ENCODE assay signal across 8 cellular contexts in genomic region chr11:3421608-3422379, GRCh38. TPM values are rescaled to one million over a fixed set of nuclear protein-coding genes. Genes with fewer than 3 reads are reported as not detected.
DNase-seq lines count a peak whose midpoint lies in the region; ATAC-seq, FAIRE-seq and TF ChIP-seq lines count a peak whose summit lies in the region.
"Not testable (repeated sequence)": the region's sequence is repeated elsewhere in the genome, so short reads cannot be mapped to it uniquely, and the experiment has no call there.

No MANE protein-coding gene starts in this region.

- H3K79me2 ChIP-seq in parathyroid adenoma: not testable (repeated sequence)

- intact Hi-C loops in kidney (cut with DNase I): not testable (repeated sequence)

- peak; percentile 49 for DNase-seq in DMS53 (lab: John Stamatoyannopoulos, UW)
- DNase-seq in RKO (ENCODE audit: low spot score): peak; percentile 45
- peak in 1 of 2 donors; percentile 6 for DNase-seq in activated T-cell treated with anti-CD3 and anti-CD28 coated beads, Interleukin-2, amount 50 U/mL, for 72 hours
- peak; percentile 79 for DNase-seq in kidney
- DNase-seq in thoracic aorta (ENCODE audit: low spot score): not testable (repeated sequence)

- H3K4me3 Mint-ChIP-seq in activated T-cell treated with anti-CD3 and anti-CD28 coated beads, Interleukin-2, amount 50 U/mL, for 72 hours: peak overlapping the region; percentile 94 to 96

- not testable (repeated sequence) for H3K36me3 ChIP-seq in HUES48 (ENCODE audit: control insufficient read depth, insufficient read depth, low read length); ectodermal cell (ENCODE audit: control insufficient read depth, insufficient read depth, low read length); kidney (ENCODE audit: control insufficient read depth in 1 of 2, insufficient read depth in 2 of 2, low read length in 2 of 2); parathyroid adenoma (ENCODE audit: control insufficient read depth, insufficient read depth, low read length); thoracic aorta

- peak overlapping the region; percentile 80 for H2AFZ ChIP-seq in parathyroid adenoma

- not testable (repeated sequence) for H3K27me3 Mint-ChIP-seq in activated T-cell treated with anti-CD3 and anti-CD28 coated beads, Interleukin-2, amount 50 U/mL, for 72 hours (ENCODE audit: low read depth)

- WGBS in ectodermal cell, 2 experiments: 4 to 6% methylated on average over 38 to 40 of the region's 42 CpGs

- H3K4me1 Mint-ChIP-seq in activated T-cell treated with anti-CD3 and anti-CD28 coated beads, Interleukin-2, amount 50 U/mL, for 72 hours (ENCODE audit: low read depth): peaks cover 28% of the 10 kb centered on the region

- not testable (repeated sequence) for H3K9me3 ChIP-seq in HUES48 (ENCODE audit: control insufficient read depth, insufficient read depth, low read length); ectodermal cell (ENCODE audit: control insufficient read depth, low read length); kidney (ENCODE audit: control insufficient read depth in 1 of 2, low read length in 2 of 2); parathyroid adenoma (ENCODE audit: control insufficient read depth, low read length); thoracic aorta

- H3K27ac Mint-ChIP-seq in activated T-cell treated with anti-CD3 and anti-CD28 coated beads, Interleukin-2, amount 50 U/mL, for 72 hours: not testable (repeated sequence)

- not testable (repeated sequence) for TF ChIP-seq CTCF in kidney (IDR thresholded peaks at IDR 0.05; ENCODE audit: borderline replicate concordance, extremely low read depth, insufficient read depth); parathyroid adenoma (IDR thresholded peaks at IDR 0.05); thoracic aorta (IDR thresholded peaks at IDR 0.05)

- H3K27me3 ChIP-seq in HUES48 (ENCODE audit: control insufficient read depth, insufficient read depth, low read length); parathyroid adenoma (ENCODE audit: control insufficient read depth, insufficient read depth, low read length); thoracic aorta (replicated peaks; ENCODE audit: insufficient read depth): not testable (repeated sequence)
- peaks cover 14% of the 10 kb centered on the region for H3K27me3 ChIP-seq in ectodermal cell (ENCODE audit: control insufficient read depth, insufficient read depth, low read length, poor library complexity, severe bottlenecking)

- H3K4me2 ChIP-seq in parathyroid adenoma (ENCODE audit: low read length): peak overlapping the region; percentile 67

- H3K27ac ChIP-seq in HUES48 (ENCODE audit: low read depth, low read length) (peak overlapping the region; percentile 59), kidney (ENCODE audit: low read depth in 2 of 2, low read length in 2 of 2) (peak overlapping the region; percentile 32 to 48), parathyroid adenoma (peak overlapping the region; percentile 61), thoracic aorta (peak overlapping the region; percentile 53 to 68)
- not testable (repeated sequence) for H3K27ac ChIP-seq in ectodermal cell (ENCODE audit: insufficient read depth, low read depth, low read length, poor library complexity, severe bottlenecking)

- peak overlapping the region; percentile 72; the same call in 1 of the 2 replicates for H3K9ac ChIP-seq in HUES48 (ENCODE audit: low read depth, low read length)
- peak overlapping the region in 1 of 2 donors; percentile 67 for H3K9ac ChIP-seq in kidney (ENCODE audit: low read length in 2 of 2)
- not testable (repeated sequence) for H3K9ac ChIP-seq in parathyroid adenoma

- peak overlapping the region; percentile 63 for H3K4me3 ChIP-seq in HUES48 (ENCODE audit: low read depth, low read length)
- H3K4me3 ChIP-seq in ectodermal cell (ENCODE audit: insufficient read depth, low read depth, low read length): peak overlapping the region; percentile 63
- H3K4me3 ChIP-seq in kidney (ENCODE audit: low read length in 2 of 2): peak overlapping the region; percentile 58 to 67
- peak overlapping the region; percentile 46 for H3K4me3 ChIP-seq in parathyroid adenoma (ENCODE audit: low read depth, low read length)
- peak overlapping the region; percentile 93 for H3K4me3 ChIP-seq in thoracic aorta

- not testable (repeated sequence) for H3K9me3 Mint-ChIP-seq in activated T-cell treated with anti-CD3 and anti-CD28 coated beads, Interleukin-2, amount 50 U/mL, for 72 hours

- H3K4me1 ChIP-seq in HUES48 (ENCODE audit: control insufficient read depth, insufficient read depth, low read length); ectodermal cell (ENCODE audit: control insufficient read depth, insufficient read depth, low read length); kidney (ENCODE audit: control insufficient read depth in 1 of 2, insufficient read depth in 1 of 2, low read depth in 1 of 2, low read length in 2 of 2); parathyroid adenoma; thoracic aorta (ENCODE audit: control insufficient read depth in 1 of 2, low read depth in 2 of 2): not testable (repeated sequence)

- not testable (repeated sequence) for H3K36me3 Mint-ChIP-seq in activated T-cell treated with anti-CD3 and anti-CD28 coated beads, Interleukin-2, amount 50 U/mL, for 72 hours (ENCODE audit: insufficient read depth in 2 of 2)

- not testable (repeated sequence) for ATAC-seq in activated T-cell treated with anti-CD3 and anti-CD28 coated beads, Interleukin-2, amount 50 U/mL, for 72 hours (replicated peaks in 1 of 2); thoracic aorta (ENCODE audit: insufficient number of reproducible peaks, low FRiP score, low read depth)

- not testable (repeated sequence) for FAIRE-seq in kidney (lab: Jason Lieb, UNC)

RNA-seq across cellular contexts. Expression of gene ZNF195, which starts 42.8 kb away (rescaled TPM):
- total RNA-seq in activated T-cell treated with anti-CD3 and anti-CD28 coated beads, Interleukin-2, amount 50 U/mL, for 72 hours: 10 to 100 TPM; 30.9 to 38.7 TPM
- polyA plus RNA-seq in ectodermal cell (2013, experiment 1 of 4): 38.5 TPM
- polyA plus RNA-seq in ectodermal cell (2013, experiment 2 of 4): 53.4 TPM
- 41.2 TPM for polyA plus RNA-seq in ectodermal cell (2013, experiment 3 of 4)
- 43.2 TPM for polyA plus RNA-seq in ectodermal cell (2013, experiment 4 of 4)
- total RNA-seq in kidney (25.3 TPM), thoracic aorta (10 to 100 TPM; 20.8 to 33.4 TPM)
- 12.9 TPM for polyA plus RNA-seq in kidney (ENCODE audit: insufficient read depth, low read depth, low replicate concordance)
